In genomic region chr19:38070573-38070972, GRCh38 we compare ENCODE assay signal across 12 cellular contexts.
DNase-seq lines count a peak whose midpoint lies in the region; ATAC-seq lines count a peak whose summit lies in the region.
"Had no signal": no experiment of that assay in that cellular context is flagged by ENCODE, and none has a peak within 500 bp of the region (broad histone marks: within the 10 kb centered on the region; RNA-seq: fewer than 3 reads in every experiment).

No MANE protein-coding gene starts in this region.

- no peak for ATAC-seq in stimulated activated naive CD8-positive, alpha-beta T cell treated with anti-CD3 and anti-CD28 coated beads, Interleukin-15, amount 100 ng/mL, for 72 hours
- ATAC-seq: lower lobe of right lung, Right ventricle myocardium inferior had no signal

- DNase-seq in GM04504 (ENCODE audit: low read depth) (peak; percentile 23), NCI-H345 (lab: John Stamatoyannopoulos, UW) (peak; percentile 61), dermis blood vessel endothelial cell (peak; percentile 42), non-pigmented ciliary epithelial cell (ENCODE audit: low read depth) (peak; percentile 47), occipital lobe (lab: John Stamatoyannopoulos, UW) (no peak), caudate nucleus (lab: John Stamatoyannopoulos, UW) (no peak)
- DNase-seq in NK-92 treated with Interleukin-12 subunit alpha and Interleukin-12 subunit beta, amount 100 ng/mL, for 24 hours (lab: John Stamatoyannopoulos, UW), result no peak
- no peak for DNase-seq in stimulated activated naive CD8-positive, alpha-beta T cell treated with anti-CD3 and anti-CD28 coated beads, Interleukin-15, amount 100 ng/mL, for 72 hours
- DNase-seq: activated naive CD4-positive, alpha-beta T cell treated with anti-CD3 and anti-CD28 coated beads, Interleukin-2, amount 50 U/mL, for 16 hours; lower lobe of right lung; NCI-H1105 had no signal

- H3K4me3 Mint-ChIP-seq in stimulated activated naive CD8-positive, alpha-beta T cell treated with anti-CD3 and anti-CD28 coated beads, Interleukin-15, amount 100 ng/mL, for 72 hours, result no peak overlapping the region

- H3K4me1 Mint-ChIP-seq in stimulated activated naive CD8-positive, alpha-beta T cell treated with anti-CD3 and anti-CD28 coated beads, Interleukin-15, amount 100 ng/mL, for 72 hours, result no peaks in the 10 kb centered on the region

- H3K9me3 Mint-ChIP-seq in stimulated activated naive CD8-positive, alpha-beta T cell treated with anti-CD3 and anti-CD28 coated beads, Interleukin-15, amount 100 ng/mL, for 72 hours, result peaks cover 0 to 9% of the 10 kb centered on the region in 2 donors

- H3K27ac Mint-ChIP-seq in stimulated activated naive CD8-positive, alpha-beta T cell treated with anti-CD3 and anti-CD28 coated beads, Interleukin-15, amount 100 ng/mL, for 72 hours, result peak overlapping the region in 1 of 2 donors; percentile 76

- no peak overlapping the region for H3K27ac ChIP-seq in caudate nucleus (ENCODE audit: low read depth, low read length)
- H3K27ac ChIP-seq: lower lobe of right lung had no signal

- H3K27me3 Mint-ChIP-seq in stimulated activated naive CD8-positive, alpha-beta T cell treated with anti-CD3 and anti-CD28 coated beads, Interleukin-15, amount 100 ng/mL, for 72 hours, result no peaks in the 10 kb centered on the region

Comparison
In these comparisons a context has a peak if more than half of its experiments do, and no peak if none do; other contexts are left out.
1. DNase-seq: peak in GM04504 (single experiment), NCI-H345 (single experiment), dermis blood vessel endothelial cell (single experiment) and non-pigmented ciliary epithelial cell (single experiment); none in occipital lobe (single experiment), caudate nucleus (0 of 61), NK-92 treated with Interleukin-12 subunit alpha and Interleukin-12 subunit beta, amount 100 ng/mL, for 24 hours (single experiment) and stimulated activated naive CD8-positive, alpha-beta T cell treated with anti-CD3 and anti-CD28 coated beads, Interleukin-15, amount 100 ng/mL, for 72 hours (0 of 2).